In genomic region chr7:29091722-29092121, GRCh38 we compare ENCODE assay signal across 9 cellular contexts. TPM values are rescaled to one million over a fixed set of nuclear protein-coding genes. Genes with fewer than 3 reads are reported as not detected.
DNase-seq lines count a peak whose midpoint lies in the region; FAIRE-seq and TF ChIP-seq lines count a peak whose summit lies in the region.
"Had no signal": no experiment of that assay in that cellular context is flagged by ENCODE, and none has a peak within 500 bp of the region (broad histone marks: within the 10 kb centered on the region; RNA-seq: fewer than 3 reads in every experiment).

No MANE protein-coding gene starts in this region.

- peak overlapping the region; percentile 41 for H3K4me3 ChIP-seq in AG10803 (ENCODE audit: low read length)
- peak overlapping the region; percentile 56 for H3K4me3 ChIP-seq in Karpas-422 (ENCODE audit: low read length)
- peak overlapping the region in 3 of 4 donors; percentile 26 to 42 (median 36) for H3K4me3 ChIP-seq in esophagus squamous epithelium
- H3K4me3 ChIP-seq in skin epidermis: peak overlapping the region in 3 of 7 experiments; percentile 12 to 31 (median 14)
- H3K4me3 ChIP-seq: cardiac muscle cell had no signal

- peak overlapping the region; percentile 65 for H3K4me2 ChIP-seq in Karpas-422 (ENCODE audit: low read depth, low read length, poor library complexity, severe bottlenecking)

- H3K27ac ChIP-seq in Karpas-422 (ENCODE audit: low read length) (no peak overlapping the region), esophagus squamous epithelium (peak overlapping the region in 3 of 4 donors; percentile 48 to 77 (median 74)), skin epidermis (peak overlapping the region in 13 of 21 experiments; percentile 20 to 77 (median 68))
- H3K27ac ChIP-seq: cardiac muscle cell had no signal

- FAIRE-seq in GM19239 (lab: Jason Lieb, UNC): peak; percentile 68

- no peaks in the 10 kb centered on the region for H4K20me1 ChIP-seq in Karpas-422 (ENCODE audit: insufficient read depth, low read depth, low read length)

- peak overlapping the region; percentile 48; the same call in 1 of the 2 replicates for H3K9ac ChIP-seq in Karpas-422 (ENCODE audit: low read length)

- DNase-seq in AG10803 (ENCODE audit: low read depth): no peak
- peak; percentile 48 for DNase-seq in GM19239 (ENCODE audit: insufficient read length, low spot score)
- DNase-seq in Karpas-422: no peak
- DNase-seq in esophagus squamous epithelium (lab: John Stamatoyannopoulos, UW): no peak
- no peak for DNase-seq in NCI-H146 treated with DMSO at 0.1 percent for 48 hours (lab: John Stamatoyannopoulos, UW; ENCODE audit: unreplicated experiment)
- DNase-seq in middle frontal gyrus (ENCODE audit: extremely low spot score, low spot score): no peak
- DNase-seq in stimulated activated CD4-positive, alpha-beta T cell treated with anti-CD3 and anti-CD28 coated beads, Interleukin-15, amount 100 ng/mL, for 24 hours: no peak

- peak; percentile 3; the same call in 1 of the 2 replicates for TF ChIP-seq CTCF in AG10803 (conservative IDR thresholded peaks at IDR 0.05; ENCODE audit: low read length)
- TF ChIP-seq CTCF in esophagus squamous epithelium (IDR thresholded peaks at IDR 0.05): no peak

- no peaks in the 10 kb centered on the region for H3K36me3 ChIP-seq in Karpas-422 (ENCODE audit: insufficient read depth, low read length)
- no peaks in the 10 kb centered on the region for H3K36me3 ChIP-seq in esophagus squamous epithelium
- H3K36me3 ChIP-seq: cardiac muscle cell had no signal

- intact Hi-C loops in esophagus squamous epithelium (cut with DNase I): no loop called here

- no peaks in the 10 kb centered on the region for H3K79me2 ChIP-seq in Karpas-422 (ENCODE audit: low read length)

- H3K4me1 ChIP-seq in Karpas-422 (ENCODE audit: low read length) (peaks cover 16% of the 10 kb centered on the region), esophagus squamous epithelium (peaks cover 3 to 33% (median 8%) of the 10 kb centered on the region in 3 donors)

- H3K9me2 ChIP-seq in Karpas-422 (replicated peaks; ENCODE audit: insufficient read depth, low read length): no peaks in the 10 kb centered on the region

- no peak for TF ChIP-seq POLR2A in esophagus squamous epithelium (IDR thresholded peaks at IDR 0.05)

- no peaks in the 10 kb centered on the region for H3K9me3 ChIP-seq in Karpas-422 (ENCODE audit: low read length)
- H3K9me3 ChIP-seq in esophagus squamous epithelium: no peaks in the 10 kb centered on the region

- peak overlapping the region; percentile 86; the same call in 1 of the 2 replicates for H2AFZ ChIP-seq in Karpas-422 (ENCODE audit: low read length)

- 13 to 18% methylated on average over 4 of the region's 4 CpGs for WGBS in esophagus squamous epithelium, 2 donors

- no peaks in the 10 kb centered on the region for H3K27me3 ChIP-seq in Karpas-422 (ENCODE audit: low read length)
- H3K27me3 ChIP-seq in esophagus squamous epithelium: no peaks in the 10 kb centered on the region
- H3K27me3 ChIP-seq: cardiac muscle cell had no signal

RNA-seq across cellular contexts. Expression of gene CPVL, which starts 54.6 kb away (rescaled TPM):
- total RNA-seq in Karpas-422 (2014; rRNA removed; shearing (Covaris generic); ENCODE audit: low replicate concordance): not detected in 2 replicates
- total RNA-seq in esophagus squamous epithelium: 10 to 100 TPM in 2 of 4 donors, 1 to 10 TPM in 2; 3.9 to 34.1 (median 15.7) TPM
